ENCODE assay signal across 20 cellular contexts in genomic region chr2:28267282-28267681, GRCh38.
DNase-seq lines count a peak whose midpoint lies in the region; ATAC-seq and TF ChIP-seq lines count a peak whose summit lies in the region.
"Had no signal": no experiment of that assay in that cellular context is flagged by ENCODE, and none has a peak within 500 bp of the region (broad histone marks: within the 10 kb centered on the region; RNA-seq: fewer than 3 reads in every experiment).

No MANE protein-coding gene starts in this region.

- no peak overlapping the region for H3K18ac ChIP-seq in trophoblast cell (ENCODE audit: low read length)

- H3K79me2 ChIP-seq in trophoblast cell (ENCODE audit: control insufficient read depth, insufficient read depth, low read length, poor library complexity): peaks cover 2% of the 10 kb centered on the region

- H3K4ac ChIP-seq in trophoblast cell (ENCODE audit: low read depth, low read length): no peak overlapping the region

- TF ChIP-seq CTCF in C4-2B (conservative IDR thresholded peaks at IDR 0.05) (no peak), NB4 (IDR thresholded peaks at IDR 0.05; ENCODE audit: low read depth, low read length) (no peak)

- H3K9ac ChIP-seq in trophoblast cell (ENCODE audit: low read length): no peak overlapping the region
- H3K9ac ChIP-seq: BLaER1 treated with 17β-estradiol and CSF1 and Interleukin-3, amounts not matched to agents 10 nM and 100 nM had no signal

- H2AFZ ChIP-seq in trophoblast cell (ENCODE audit: insufficient read depth, low read length, poor library complexity): no peak overlapping the region

- no peaks in the 10 kb centered on the region for H3K9me3 Mint-ChIP-seq in effector memory CD8-positive, alpha-beta T cell
- H3K9me3 Mint-ChIP-seq in T-helper 2 cell treated with Interferon-gamma antibody and Interleukin-4, amounts not matched to agents 5 μg/mL and 100 μg/mL, for 36 hours: no peaks in the 10 kb centered on the region
- H3K9me3 Mint-ChIP-seq: CD8-positive, alpha-beta memory T cell had no signal

- H3K27me3 ChIP-seq in trophoblast cell (ENCODE audit: insufficient read depth, low read length): no peaks in the 10 kb centered on the region
- H3K27me3 ChIP-seq: BLaER1 treated with 17β-estradiol and CSF1 and Interleukin-3, amounts not matched to agents 10 nM and 100 nM; Peyer's patch had no signal

- H3K9me3 ChIP-seq in trophoblast cell (ENCODE audit: insufficient read depth, low read depth, low read length): no peaks in the 10 kb centered on the region
- H3K9me3 ChIP-seq: BLaER1 treated with 17β-estradiol and CSF1 and Interleukin-3, amounts not matched to agents 10 nM and 100 nM; Peyer's patch had no signal

- no peak overlapping the region for H3K23ac ChIP-seq in trophoblast cell (ENCODE audit: low read length)

- no peaks in the 10 kb centered on the region for H3K36me3 ChIP-seq in trophoblast cell (ENCODE audit: control insufficient read depth in 1 of 2, insufficient read depth in 2 of 2, low read length in 2 of 2)
- H3K36me3 ChIP-seq: Peyer's patch had no signal

- H3K4me2 ChIP-seq in trophoblast cell (ENCODE audit: low read length): no peak overlapping the region
- H3K4me2 ChIP-seq: BLaER1 treated with 17β-estradiol and CSF1 and Interleukin-3, amounts not matched to agents 10 nM and 100 nM had no signal

- H2BK120ac ChIP-seq in trophoblast cell (ENCODE audit: insufficient read depth, low read length, poor library complexity): peak overlapping the region; percentile 25

- H2BK5ac ChIP-seq in trophoblast cell (ENCODE audit: low read depth, low read length, poor library complexity): no peak overlapping the region

- peak overlapping the region; percentile 33; the same call in 1 of the 2 replicates for H3K27ac ChIP-seq in C4-2B
- no peak overlapping the region for H3K27ac ChIP-seq in trophoblast cell (ENCODE audit: low read depth, low read length)
- H3K27ac ChIP-seq: BLaER1 treated with 17β-estradiol and CSF1 and Interleukin-3, amounts not matched to agents 10 nM and 100 nM had no signal

- H4K12ac ChIP-seq in trophoblast cell (ENCODE audit: low read depth, low read length): no peak overlapping the region

- H3K27me3 Mint-ChIP-seq in effector memory CD8-positive, alpha-beta T cell: no peaks in the 10 kb centered on the region
- no peaks in the 10 kb centered on the region for H3K27me3 Mint-ChIP-seq in T-helper 2 cell treated with Interferon-gamma antibody and Interleukin-4, amounts not matched to agents 5 μg/mL and 100 μg/mL, for 36 hours (ENCODE audit: low read depth)
- H3K27me3 Mint-ChIP-seq: CD8-positive, alpha-beta memory T cell had no signal

- peaks cover 5% of the 10 kb centered on the region for H3K36me3 Mint-ChIP-seq in effector memory CD8-positive, alpha-beta T cell (ENCODE audit: insufficient read depth)
- peaks cover 13% of the 10 kb centered on the region for H3K36me3 Mint-ChIP-seq in T-helper 2 cell treated with Interferon-gamma antibody and Interleukin-4, amounts not matched to agents 5 μg/mL and 100 μg/mL, for 36 hours (ENCODE audit: low read depth)

- no peak overlapping the region for H4K8ac ChIP-seq in trophoblast cell (ENCODE audit: low read depth, low read length)

- DNase-seq in NB4 (ENCODE audit: low read depth) (peak; percentile 24), trophoblast cell (no peak), NCI-H345 treated with DMSO at 0.1 percent for 48 hours (lab: John Stamatoyannopoulos, UW; ENCODE audit: unreplicated experiment) (no peak), AG20443 (ENCODE audit: low spot score) (no peak)
- no peak for DNase-seq in effector memory CD8-positive, alpha-beta T cell
- DNase-seq in T-helper 2 cell treated with Interferon-gamma antibody and Interleukin-4, amounts not matched to agents 5 μg/mL and 100 μg/mL, for 36 hours (ENCODE audit: low spot score): no peak
- DNase-seq: CD8-positive, alpha-beta memory T cell; DMS79; IMR-90; Kasumi-1; NCI-H1105; NCI-H1694; NCI-H2081 treated with DMSO at 0.1 percent for 48 hours; NCI-H510A; NCI-H748 treated with DMSO at 0.1 percent for 48 hours; NK-92 treated with Interleukin-12 subunit alpha and Interleukin-12 subunit beta, amount 100 ng/mL, for 24 hours; Peyer's patch had no signal

- no peak overlapping the region for H4K91ac ChIP-seq in trophoblast cell (ENCODE audit: low read depth, low read length)

- TF ChIP-seq POLR2A in NB4 (IDR thresholded peaks at IDR 0.05; ENCODE audit: extremely low read depth, insufficient read length): no peak

- no peak overlapping the region for H2AK5ac ChIP-seq in trophoblast cell (ENCODE audit: low read length)

- peak overlapping the region in 1 of 2 donors; percentile 5 for H3K4me3 Mint-ChIP-seq in effector memory CD8-positive, alpha-beta T cell
- no peak overlapping the region for H3K4me3 Mint-ChIP-seq in T-helper 2 cell treated with Interferon-gamma antibody and Interleukin-4, amounts not matched to agents 5 μg/mL and 100 μg/mL, for 36 hours
- H3K4me3 Mint-ChIP-seq: CD8-positive, alpha-beta memory T cell had no signal

- peaks cover 13 to 29% of the 10 kb centered on the region in 2 experiments for H3K4me1 ChIP-seq in trophoblast cell (ENCODE audit: control insufficient read depth in 1 of 2, insufficient read depth in 2 of 2, low read length in 2 of 2)

- peak overlapping the region; percentile 29 for H2BK12ac ChIP-seq in trophoblast cell (ENCODE audit: low read length)

- ATAC-seq in effector memory CD8-positive, alpha-beta T cell (replicated peaks): peak; percentile 73
- ATAC-seq: Right ventricle myocardium inferior had no signal

- peak overlapping the region; percentile 13 for H3K14ac ChIP-seq in trophoblast cell (ENCODE audit: low read length)

- peak overlapping the region in 1 of 2 donors; percentile 71 for H3K27ac Mint-ChIP-seq in effector memory CD8-positive, alpha-beta T cell
- H3K27ac Mint-ChIP-seq in T-helper 2 cell treated with Interferon-gamma antibody and Interleukin-4, amounts not matched to agents 5 μg/mL and 100 μg/mL, for 36 hours: no peak overlapping the region

- no CpG with 5 or more reads among the region's 1 CpG for WGBS in trophoblast cell (ENCODE audit: extremely low coverage, insufficient coverage, insufficient read length)

- H3K4me3 ChIP-seq in NB4 (ENCODE audit: low read depth, low read length) (no peak overlapping the region), trophoblast cell (ENCODE audit: low read depth, low read length) (no peak overlapping the region)
- H3K4me3 ChIP-seq: BLaER1 treated with 17β-estradiol and CSF1 and Interleukin-3, amounts not matched to agents 10 nM and 100 nM; Peyer's patch had no signal

- H3K4me1 Mint-ChIP-seq in effector memory CD8-positive, alpha-beta T cell (ENCODE audit: low read depth in 2 of 2): peaks cover 23 to 34% of the 10 kb centered on the region in 2 donors
- peaks cover 31% of the 10 kb centered on the region for H3K4me1 Mint-ChIP-seq in T-helper 2 cell treated with Interferon-gamma antibody and Interleukin-4, amounts not matched to agents 5 μg/mL and 100 μg/mL, for 36 hours (ENCODE audit: low read depth)

- peaks cover 14% of the 10 kb centered on the region for H3K79me1 ChIP-seq in trophoblast cell (ENCODE audit: low read length)
